In genomic region chr19:2634228-2634951, GRCh38 we compare ENCODE assay signal across 14 cellular contexts.
DNase-seq lines count a peak whose midpoint lies in the region; ATAC-seq and TF ChIP-seq lines count a peak whose summit lies in the region.
"Had no signal": no experiment of that assay in that cellular context is flagged by ENCODE, and none has a peak within 500 bp of the region (broad histone marks: within the 10 kb centered on the region; RNA-seq: fewer than 3 reads in every experiment).

No MANE protein-coding gene starts in this region.

- DNase-seq in DMS53 (lab: John Stamatoyannopoulos, UW) = peak; percentile 35
- DNase-seq in DMS53 treated with DMSO at 0.1 percent for 48 hours (lab: John Stamatoyannopoulos, UW; ENCODE audit: unreplicated experiment) = no peak
- peak in 8 of 61 donors; percentile 12 to 57 (median 21) for DNase-seq in caudate nucleus (lab: John Stamatoyannopoulos, UW)
- DNase-seq in left lobe of liver (ENCODE audit: low spot score) = peak; percentile 89
- DNase-seq in testis = peak; percentile 78
- no peak for DNase-seq in colonic mucosa
- no peak for DNase-seq in NCI-H2227 treated with DMSO at 0.1 percent for 48 hours (lab: John Stamatoyannopoulos, UW)
- DNase-seq in brain microvascular endothelial cell = no peak
- DNase-seq: central memory CD4-positive, alpha-beta T cell; foreskin keratinocyte; mesendoderm; NCI-H2081 had no signal

- in situ Hi-C loops in brain microvascular endothelial cell (cut with HindIII; ENCODE audit: low pct_ligation_motif_present, low sequenced_read_pairs) = no loop called here

- H3K4me3 ChIP-seq in testis (no peak overlapping the region), colonic mucosa (no peak overlapping the region), brain microvascular endothelial cell (ENCODE audit: low read depth, low read length) (no peak overlapping the region)

- H3K9ac ChIP-seq in colonic mucosa (ENCODE audit: low read depth in 2 of 2, low read length in 2 of 2) = peak overlapping the region in 1 of 2 donors; percentile 9

- no peaks in the 10 kb centered on the region for H3K36me3 ChIP-seq in testis (ENCODE audit: low read depth, missing control alignments)
- no peaks in the 10 kb centered on the region for H3K36me3 ChIP-seq in colonic mucosa
- no peaks in the 10 kb centered on the region for H3K36me3 ChIP-seq in brain microvascular endothelial cell (replicated peaks)

- TF ChIP-seq CTCF in testis (IDR thresholded peaks at IDR 0.05) (peak in 1 of 3 experiments; percentile 11), colonic mucosa (IDR thresholded peaks at IDR 0.05) (no peak), brain microvascular endothelial cell (IDR thresholded peaks at IDR 0.05; ENCODE audit: low read depth, low read length, missing control alignments) (no peak)

- intact Hi-C loops in testis (cut with DNase I; ENCODE audit: low total_unique reads) (no loop called here), colonic mucosa (cut with DNase I) (no loop called here)

- H3K4me1 ChIP-seq in testis (peaks cover 52% of the 10 kb centered on the region), colonic mucosa (no peaks in the 10 kb centered on the region)
- H3K4me1 ChIP-seq: foreskin keratinocyte had no signal

- H3K27me3 ChIP-seq in testis = no peaks in the 10 kb centered on the region
- no peaks in the 10 kb centered on the region for H3K27me3 ChIP-seq in colonic mucosa
- no peaks in the 10 kb centered on the region for H3K27me3 ChIP-seq in brain microvascular endothelial cell (replicated peaks)
- H3K27me3 ChIP-seq: foreskin keratinocyte had no signal

- H3K27ac ChIP-seq in caudate nucleus (ENCODE audit: low read depth, low read length) (peak overlapping the region; percentile 68), testis (peak overlapping the region; percentile 68 to 89), colonic mucosa (no peak overlapping the region), brain microvascular endothelial cell (no peak overlapping the region)
- H3K27ac ChIP-seq: 22Rv1, foreskin keratinocyte had no signal

- H3K9me3 ChIP-seq in testis (no peaks in the 10 kb centered on the region), colonic mucosa (no peaks in the 10 kb centered on the region)

- 30 to 44% methylated on average over 18 to 28 of the region's 28 CpGs for WGBS in testis, 2 donors

- TF ChIP-seq POLR2A in testis (IDR thresholded peaks at IDR 0.05) = no peak

- ATAC-seq in left lobe of liver = peak; percentile 44
- ATAC-seq: foreskin keratinocyte, Panc1 had no signal

Comparison
In these comparisons a context has a peak if more than half of its experiments do, and no peak if none do; other contexts are left out.
1. DNase-seq: peak in DMS53 (single experiment), left lobe of liver (single experiment) and testis (single experiment); none in DMS53 treated with DMSO at 0.1 percent for 48 hours (single experiment), colonic mucosa (single experiment), NCI-H2227 treated with DMSO at 0.1 percent for 48 hours (single experiment) and brain microvascular endothelial cell (single experiment).
2. H3K27ac ChIP-seq: peak in caudate nucleus (single experiment) and testis (2 of 2); none in colonic mucosa (single experiment) and brain microvascular endothelial cell (single experiment).